Comparison of ENCODE assay signal across 10 cellular contexts in the genomic region with DNA sequence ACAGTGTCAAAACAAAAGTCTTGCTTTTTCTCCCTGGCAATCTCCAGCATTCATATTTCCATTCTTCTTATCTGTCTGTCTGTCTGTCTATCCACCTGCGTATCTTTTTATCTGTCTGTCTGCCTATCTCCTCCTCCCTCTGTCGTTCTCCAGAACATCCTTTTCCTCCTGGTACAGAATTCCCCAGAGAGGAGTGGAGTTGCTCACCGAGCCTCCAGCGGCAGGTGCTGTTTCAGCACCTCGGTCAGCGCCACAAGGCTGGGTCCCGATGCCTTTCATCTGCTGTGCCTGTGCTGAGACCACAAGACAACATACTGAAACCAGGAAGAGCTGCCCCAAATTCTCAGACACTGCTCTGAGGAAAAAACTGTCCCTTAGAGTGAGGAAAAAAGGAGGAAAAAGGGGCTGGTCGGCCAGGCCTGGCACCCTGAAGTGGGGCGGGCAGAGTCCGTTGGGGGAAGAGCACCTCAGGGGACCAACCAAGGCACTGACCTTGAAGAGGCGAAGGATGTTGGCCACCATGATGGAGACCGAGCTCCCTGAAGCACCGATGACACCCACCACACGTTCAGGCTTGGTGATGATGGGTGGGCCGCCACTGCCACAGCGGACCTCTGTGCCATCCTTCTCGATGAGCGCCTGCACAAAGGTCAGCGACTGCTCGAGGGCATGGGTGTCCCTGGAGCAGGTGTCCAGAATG. TPM values are rescaled to one million over a fixed set of nuclear protein-coding genes. Genes with fewer than 3 reads are reported as not detected.
A peak's percentile ranks its signal among the peaks of the same experiment; 100 is the strongest.
DNase-seq lines count a peak whose midpoint lies in the region; ATAC-seq, FAIRE-seq and TF ChIP-seq lines count a peak whose summit lies in the region.
"Had no signal": no experiment of that assay in that cellular context is flagged by ENCODE, and none has a peak within 500 bp of the region (broad histone marks: within the 10 kb centered on the region; RNA-seq: fewer than 3 reads in every experiment).

No MANE protein-coding gene starts in this region.

- WGBS in upper lobe of left lung, 2 donors = 23 to 53% methylated on average over 11 to 20 of the region's 20 CpGs

- H3K27ac ChIP-seq in RWPE2 (ENCODE audit: poor library complexity, severe bottlenecking) = no peak overlapping the region
- H3K27ac ChIP-seq in upper lobe of left lung = no peak overlapping the region
- H3K27ac ChIP-seq: SJSA1 had no signal

- no peak for FAIRE-seq in frontal cortex (lab: Jason Lieb, UNC)

- TF ChIP-seq EP300 in upper lobe of left lung (IDR thresholded peaks at IDR 0.05) = no peak

- H3K9me3 ChIP-seq in RWPE2 (ENCODE audit: severe bottlenecking) (no peaks in the 10 kb centered on the region), upper lobe of left lung (no peaks in the 10 kb centered on the region)
- H3K9me3 ChIP-seq: SJSA1 had no signal

- peak; percentile 51; the same call in 1 of the 3 replicates for ATAC-seq in RWPE2 (ENCODE audit: low read depth)
- no peak for ATAC-seq in upper lobe of left lung (ENCODE audit: low FRiP score in 2 of 2)

- H3K27me3 ChIP-seq in RWPE2 (ENCODE audit: insufficient read depth, poor library complexity, severe bottlenecking) (no peaks in the 10 kb centered on the region), upper lobe of left lung (no peaks in the 10 kb centered on the region)

- H3K36me3 ChIP-seq in RWPE2 (ENCODE audit: low read depth) (no peaks in the 10 kb centered on the region), upper lobe of left lung (no peaks in the 10 kb centered on the region)
- H3K36me3 ChIP-seq: SJSA1 had no signal

- H3K4me3 ChIP-seq in RWPE2 (ENCODE audit: severe bottlenecking) (no peak overlapping the region), epithelial cell of esophagus (ENCODE audit: low read length) (no peak overlapping the region), upper lobe of left lung (no peak overlapping the region)
- H3K4me3 ChIP-seq: SJSA1 had no signal

- TF ChIP-seq POLR2A in upper lobe of left lung (IDR thresholded peaks at IDR 0.05) = no peak

- TF ChIP-seq CTCF in RWPE2 (IDR thresholded peaks at IDR 0.05; ENCODE audit: poor library complexity, severe bottlenecking) = no peak
- no peak for TF ChIP-seq CTCF in epithelial cell of esophagus (IDR thresholded peaks at IDR 0.05; ENCODE audit: insufficient read depth, low read depth, low read length, missing control alignments)
- TF ChIP-seq CTCF in upper lobe of left lung (IDR thresholded peaks at IDR 0.05) = no peak

- peak; percentile 40 to 45 for DNase-seq in stimulated activated CD4-positive, alpha-beta T cell treated with anti-CD3 and anti-CD28 coated beads, Interleukin-2, amount 100 ng/mL, for 24 hours
- DNase-seq in stimulated activated CD4-positive, alpha-beta T cell treated with anti-CD3 and anti-CD28 coated beads, Interleukin-12 subunit alpha, Interleukin-12 subunit beta, amount 100 ng/mL, for 4 hours = no peak
- DNase-seq in RWPE2 (ENCODE audit: low spot score) (no peak), epithelial cell of esophagus (ENCODE audit: low read depth) (peak; percentile 57), T-helper 9 cell (no peak), NCI-H1105 treated with DMSO at 0.1 percent for 48 hours (lab: John Stamatoyannopoulos, UW) (no peak), upper lobe of left lung (no peak), frontal cortex (ENCODE audit: low spot score in 2 of 2) (no peak)

- H3K4me1 ChIP-seq in RWPE2 (ENCODE audit: insufficient read depth, poor library complexity, severe bottlenecking) (no peaks in the 10 kb centered on the region), upper lobe of left lung (no peaks in the 10 kb centered on the region)
- H3K4me1 ChIP-seq: SJSA1 had no signal

RNA-seq across cellular contexts. Expression of gene GRM4, which starts 13.3 kb away (rescaled TPM):
- total RNA-seq in upper lobe of left lung = under 1 TPM in 1 of 6 donors, not detected in 5; 0.24 TPM
- total RNA-seq in frontal cortex = 3.7 TPM
- total RNA-seq: glomerular endothelial cell, SJSA1 had no signal

Comparison
In these comparisons a context has a peak if more than half of its experiments do, and no peak if none do; other contexts are left out.
1. DNase-seq: peak in stimulated activated CD4-positive, alpha-beta T cell treated with anti-CD3 and anti-CD28 coated beads, Interleukin-2, amount 100 ng/mL, for 24 hours (2 of 2) and epithelial cell of esophagus (single experiment); none in stimulated activated CD4-positive, alpha-beta T cell treated with anti-CD3 and anti-CD28 coated beads, Interleukin-12 subunit alpha, Interleukin-12 subunit beta, amount 100 ng/mL, for 4 hours (single experiment), RWPE2 (single experiment), T-helper 9 cell (single experiment), NCI-H1105 treated with DMSO at 0.1 percent for 48 hours (single experiment), upper lobe of left lung (0 of 2) and frontal cortex (0 of 2).